19 cellular contexts compared by ENCODE assay signal in the genomic region with DNA sequence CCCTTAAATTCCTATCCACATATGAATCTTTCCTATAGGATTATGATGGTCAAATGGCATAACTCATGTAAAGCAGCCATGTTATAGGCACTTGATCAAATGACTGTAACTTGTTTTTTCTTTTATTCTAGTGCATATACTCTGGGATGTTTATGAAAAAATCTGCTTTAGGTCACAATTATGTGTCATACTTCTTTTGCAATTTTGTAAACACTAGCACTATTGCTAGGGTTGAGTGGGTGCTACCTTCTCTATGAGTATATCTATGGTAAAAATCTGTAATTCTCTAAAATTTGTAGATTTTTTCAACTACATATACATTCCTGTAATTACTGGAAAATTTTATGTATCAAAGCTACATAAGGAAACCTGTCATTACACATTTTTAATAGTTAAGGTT. TPM values are rescaled to one million over a fixed set of nuclear protein-coding genes. Genes with fewer than 3 reads are reported as not detected.
DNase-seq lines count a peak whose midpoint lies in the region; FAIRE-seq and TF ChIP-seq lines count a peak whose summit lies in the region.
"Had no signal": no experiment of that assay in that cellular context is flagged by ENCODE, and none has a peak within 500 bp of the region (broad histone marks: within the 10 kb centered on the region; RNA-seq: fewer than 3 reads in every experiment).

No MANE protein-coding gene starts in this region.

- no peaks in the 10 kb centered on the region for H3K4me1 ChIP-seq in kidney (ENCODE audit: control insufficient read depth in 1 of 2, insufficient read depth in 1 of 2, low read depth in 1 of 2, low read length in 2 of 2)
- H3K4me1 ChIP-seq: BLaER1 treated with 17β-estradiol and CSF1 and Interleukin-3, amounts not matched to agents 10 nM and 100 nM had no signal

- H3K9ac ChIP-seq in kidney (ENCODE audit: low read length in 2 of 2): no peak overlapping the region
- H3K9ac ChIP-seq: BLaER1 treated with 17β-estradiol and CSF1 and Interleukin-3, amounts not matched to agents 10 nM and 100 nM had no signal

- no peaks in the 10 kb centered on the region for H3K9me3 ChIP-seq in kidney (ENCODE audit: control insufficient read depth in 1 of 2, low read length in 2 of 2)
- H3K9me3 ChIP-seq: BLaER1 treated with 17β-estradiol and CSF1 and Interleukin-3, amounts not matched to agents 10 nM and 100 nM had no signal

- FAIRE-seq in RCC 7860 (lab: Jason Lieb, UNC) (peak; percentile 42), kidney (lab: Jason Lieb, UNC) (peak; percentile 27)
- FAIRE-seq: GM12878, GM18507 had no signal

- no peak overlapping the region for H3K4me3 ChIP-seq in fibroblast of mammary gland (ENCODE audit: control insufficient read depth, low read depth, low read length)
- H3K4me3 ChIP-seq in kidney (ENCODE audit: low read length in 2 of 2): no peak overlapping the region
- H3K4me3 ChIP-seq: BLaER1 treated with 17β-estradiol and CSF1 and Interleukin-3, amounts not matched to agents 10 nM and 100 nM; GM12878; GM23338 had no signal

- intact Hi-C loops in kidney (cut with DNase I): no loop called here

- H3K36me3 ChIP-seq in kidney (ENCODE audit: control insufficient read depth in 1 of 2, insufficient read depth in 2 of 2, low read length in 2 of 2): no peaks in the 10 kb centered on the region

- no peak for TF ChIP-seq CTCF in fibroblast of mammary gland (conservative IDR thresholded peaks at IDR 0.05; ENCODE audit: control insufficient read depth, insufficient read depth, low read depth, low read length)
- no peak for TF ChIP-seq CTCF in kidney (IDR thresholded peaks at IDR 0.05; ENCODE audit: borderline replicate concordance, extremely low read depth, insufficient read depth)

- peak; percentile 28 for DNase-seq in ELR (ENCODE audit: low read depth)
- no peak for DNase-seq in RCC 7860 (ENCODE audit: low spot score)
- peak; percentile 52 for DNase-seq in fibroblast of mammary gland (ENCODE audit: low read depth)
- no peak for DNase-seq in kidney
- no peak for DNase-seq in NCI-H2171 (lab: John Stamatoyannopoulos, UW)
- no peak for DNase-seq in NCI-H187 (lab: John Stamatoyannopoulos, UW)
- DNase-seq in NCI-H1048 (lab: John Stamatoyannopoulos, UW): no peak
- DNase-seq: ACHN; CD4-positive, CD25-positive, alpha-beta regulatory T cell; DMS 273 treated with DMSO at 0.1 percent for 48 hours; H7 had no signal

- H3K27ac ChIP-seq in kidney (ENCODE audit: low read depth in 2 of 2, low read length in 2 of 2): no peak overlapping the region
- H3K27ac ChIP-seq: BLaER1 treated with 17β-estradiol and CSF1 and Interleukin-3, amounts not matched to agents 10 nM and 100 nM had no signal

RNA-seq across cellular contexts. Expression of a gene that starts 50.0 kb away (rescaled TPM):
- total RNA-seq in kidney: 23.8 TPM
- polyA plus RNA-seq in kidney (ENCODE audit: insufficient read depth, low read depth, low replicate concordance): 2.6 TPM
- total RNA-seq: A172, Daoy, G401, H7, HT1080 had no signal
- polyA plus RNA-seq: CD4-positive, CD25-positive, alpha-beta regulatory T cell had no signal

Comparison
In these comparisons a context has a peak if more than half of its experiments do, and no peak if none do; other contexts are left out.
1. DNase-seq: peak in ELR (single experiment) and fibroblast of mammary gland (single experiment); none in RCC 7860 (single experiment), kidney (single experiment), NCI-H2171 (single experiment), NCI-H187 (0 of 2) and NCI-H1048 (single experiment).